In the genomic region with DNA sequence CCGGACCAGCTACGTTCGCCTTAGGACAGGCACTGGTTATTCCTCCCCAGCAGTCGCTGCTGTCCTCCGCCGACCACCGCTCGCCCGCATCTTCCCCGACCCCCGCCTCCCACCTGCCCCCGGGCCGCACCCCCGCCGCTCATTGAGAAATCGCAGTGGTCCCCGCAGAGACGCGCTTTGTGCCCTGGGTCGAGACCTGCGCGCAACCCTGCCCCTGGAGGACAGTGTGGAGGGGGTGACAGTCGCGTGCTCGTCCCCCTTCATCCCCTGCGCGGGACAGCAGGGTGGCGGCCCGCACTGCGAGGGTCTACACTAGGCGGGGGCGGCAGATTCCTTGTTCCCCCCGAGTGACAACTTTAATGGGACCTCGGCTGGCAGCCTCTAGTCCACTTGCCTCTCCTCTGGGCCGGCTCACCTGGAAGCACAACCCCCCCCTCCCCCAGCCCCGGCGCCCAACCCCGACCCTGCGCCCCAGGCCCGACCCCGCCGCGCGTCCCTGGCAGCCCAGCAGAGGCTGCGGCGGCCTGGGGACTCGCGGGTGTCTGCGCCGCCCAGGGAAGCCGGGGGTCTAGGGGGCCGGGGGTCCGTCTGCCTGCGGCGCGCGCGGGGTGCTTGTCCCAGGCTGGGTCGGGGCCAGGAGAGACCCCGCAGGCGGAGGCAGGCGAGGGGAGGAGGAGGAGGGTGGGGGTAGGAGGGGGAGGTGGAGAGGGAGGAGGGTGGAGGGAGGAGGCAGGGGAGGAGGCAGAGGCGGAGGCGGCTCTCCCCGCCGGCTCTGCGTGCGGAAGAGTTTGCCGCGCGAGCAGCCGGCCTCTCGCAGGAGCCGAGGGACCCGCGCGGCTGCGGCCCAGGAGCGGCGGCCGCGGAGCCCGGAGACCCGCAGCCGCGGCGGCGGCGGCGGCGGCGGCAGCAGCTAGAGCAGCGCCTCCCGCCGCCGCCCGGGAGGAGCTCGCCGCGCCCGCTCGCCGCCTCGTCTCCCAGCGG, we compare ENCODE assay signal across 8 cellular contexts. TPM values are rescaled to one million over a fixed set of nuclear protein-coding genes. Genes with fewer than 3 reads are reported as not detected.
A peak's percentile ranks its signal among the peaks of the same experiment; 100 is the strongest.
DNase-seq lines count a peak whose midpoint lies in the region; ATAC-seq and TF ChIP-seq lines count a peak whose summit lies in the region.

A gene with protein sequence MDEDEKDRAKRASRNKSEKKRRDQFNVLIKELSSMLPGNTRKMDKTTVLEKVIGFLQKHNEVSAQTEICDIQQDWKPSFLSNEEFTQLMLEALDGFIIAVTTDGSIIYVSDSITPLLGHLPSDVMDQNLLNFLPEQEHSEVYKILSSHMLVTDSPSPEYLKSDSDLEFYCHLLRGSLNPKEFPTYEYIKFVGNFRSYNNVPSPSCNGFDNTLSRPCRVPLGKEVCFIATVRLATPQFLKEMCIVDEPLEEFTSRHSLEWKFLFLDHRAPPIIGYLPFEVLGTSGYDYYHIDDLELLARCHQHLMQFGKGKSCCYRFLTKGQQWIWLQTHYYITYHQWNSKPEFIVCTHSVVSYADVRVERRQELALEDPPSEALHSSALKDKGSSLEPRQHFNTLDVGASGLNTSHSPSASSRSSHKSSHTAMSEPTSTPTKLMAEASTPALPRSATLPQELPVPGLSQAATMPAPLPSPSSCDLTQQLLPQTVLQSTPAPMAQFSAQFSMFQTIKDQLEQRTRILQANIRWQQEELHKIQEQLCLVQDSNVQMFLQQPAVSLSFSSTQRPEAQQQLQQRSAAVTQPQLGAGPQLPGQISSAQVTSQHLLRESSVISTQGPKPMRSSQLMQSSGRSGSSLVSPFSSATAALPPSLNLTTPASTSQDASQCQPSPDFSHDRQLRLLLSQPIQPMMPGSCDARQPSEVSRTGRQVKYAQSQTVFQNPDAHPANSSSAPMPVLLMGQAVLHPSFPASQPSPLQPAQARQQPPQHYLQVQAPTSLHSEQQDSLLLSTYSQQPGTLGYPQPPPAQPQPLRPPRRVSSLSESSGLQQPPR (plus strand): TSS at position 775 of the 981 bp plus-strand sequence. CDS start 84,616 bp downstream, outside the sequence.

- ATAC-seq in sciatic nerve, result peak; percentile 59
- no peak for ATAC-seq in GM21825 (IDR thresholded peaks at IDR 0.05; ENCODE audit: unreplicated experiment)
- no peak for ATAC-seq in HG03342 (IDR thresholded peaks at IDR 0.05; ENCODE audit: unreplicated experiment)

- H3K27ac ChIP-seq in iPS DF 6.9 (ENCODE audit: low read length), result no peak within 1 kb of the TSS

- TF ChIP-seq CTCF in NB4 (IDR thresholded peaks at IDR 0.05; ENCODE audit: low read depth, low read length) (no peak), astrocyte of the cerebellum (IDR thresholded peaks at IDR 0.05; ENCODE audit: low read depth, low read length, missing control alignments) (no peak)

- peaks cover 1% of the 10 kb centered on the region; the same call in 1 of the 2 replicates for H3K4me1 ChIP-seq in iPS DF 6.9 (ENCODE audit: control insufficient read depth, insufficient read depth, low read length)

- no peak for TF ChIP-seq POLR2A in NB4 (IDR thresholded peaks at IDR 0.05; ENCODE audit: extremely low read depth, insufficient read length)

- H3K9me3 ChIP-seq in iPS DF 6.9 (ENCODE audit: control insufficient read depth, insufficient read depth, low read length), result no peaks in the 10 kb centered on the region

- DNase-seq in Caki2 (ENCODE audit: low read depth), result peak; percentile 41
- DNase-seq in NB4 (ENCODE audit: low read depth), result peak; percentile 46
- no peak for DNase-seq in astrocyte of the cerebellum (ENCODE audit: low read depth)
- no peak for DNase-seq in iPS DF 6.9 (ENCODE audit: low read depth, low spot score)
- peak; percentile 62 for DNase-seq in sciatic nerve (ENCODE audit: low spot score)
- no peak for DNase-seq in NCI-H2107 (lab: John Stamatoyannopoulos, UW)

- no CpG with 5 or more reads among the region's 105 CpGs for WGBS in iPS DF 6.9 (ENCODE audit: insufficient coverage, insufficient read length)

- H3K36me3 ChIP-seq in iPS DF 6.9 (ENCODE audit: control insufficient read depth, insufficient read depth, low read length), result no peaks in the 10 kb centered on the region

- H3K4me3 ChIP-seq in NB4 (ENCODE audit: low read depth, low read length) (no peak within 1 kb of the TSS), astrocyte of the cerebellum (ENCODE audit: low read depth, low read length) (peak within 1 kb of the TSS; percentile 52), iPS DF 6.9 (ENCODE audit: low read length) (peak within 1 kb of the TSS; percentile 46; the same call in 1 of the 2 replicates)

- intact Hi-C loops in sciatic nerve (cut with DNase I), result no loop called here

- in situ Hi-C loops in Caki2 (cut with HindIII; ENCODE audit: low pct_unique_long_range_greater_than_20kb, low sequenced_read_pairs) (no loop called here), astrocyte of the cerebellum (cut with HindIII; ENCODE audit: low sequenced_read_pairs) (no loop called here)

- peaks cover 29% of the 10 kb centered on the region for H3K27me3 ChIP-seq in iPS DF 6.9 (ENCODE audit: control insufficient read depth, insufficient read depth, low read length)

RNA-seq across cellular contexts. Expression of the gene that starts here (rescaled TPM):
- total RNA-seq in Caki2 (2014; rRNA removed; shearing (Covaris generic); ENCODE audit: low replicate concordance), result 2.0 and 113 TPM in 2 replicates
- total RNA-seq in sciatic nerve, result 17.5 TPM

Comparison
In these comparisons a context has a peak if more than half of its experiments do, and no peak if none do; other contexts are left out.
1. DNase-seq: peak in Caki2 (single experiment), NB4 (single experiment) and sciatic nerve (single experiment); none in astrocyte of the cerebellum (single experiment), iPS DF 6.9 (single experiment) and NCI-H2107 (single experiment).